ENCODE assay signal across 1 cellular context in the genomic region with DNA sequence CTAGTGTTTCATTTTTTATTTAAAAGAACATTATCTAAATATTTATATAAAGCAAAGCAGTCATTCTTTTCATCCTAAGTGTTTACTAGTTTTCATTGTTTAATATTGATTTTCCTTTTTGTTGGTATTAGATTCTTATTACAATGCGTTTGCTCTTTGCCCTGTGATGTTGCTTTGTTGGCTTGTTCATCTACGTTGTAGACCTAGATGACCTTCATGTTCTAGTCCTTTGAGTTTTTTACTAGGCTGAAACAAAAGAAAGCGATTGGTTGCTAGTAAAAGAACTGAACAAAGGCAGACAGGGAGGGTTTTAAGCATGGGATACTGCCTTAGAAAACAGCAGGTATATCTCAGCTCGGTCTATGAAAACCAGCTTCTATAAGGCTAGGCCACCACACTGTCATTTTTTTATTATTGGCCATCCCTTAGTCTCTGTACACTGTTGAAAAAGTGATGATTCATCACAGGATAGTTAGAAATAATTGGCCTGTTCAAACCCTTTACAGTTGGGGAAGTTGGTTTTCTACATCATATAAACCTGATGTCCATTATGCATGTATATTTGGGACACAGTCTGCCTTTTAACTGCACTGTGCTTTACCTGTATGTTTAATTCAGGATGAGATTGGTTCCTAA.
TF ChIP-seq lines count a peak whose summit lies in the region.

No MANE protein-coding gene starts in this region.

TF ChIP-seq in IMR-90, 13 proteins besides CTCF, POLR2A, EP300 and RAD21 (continued from another document):
- TF ChIP-seq, protein P1, sequence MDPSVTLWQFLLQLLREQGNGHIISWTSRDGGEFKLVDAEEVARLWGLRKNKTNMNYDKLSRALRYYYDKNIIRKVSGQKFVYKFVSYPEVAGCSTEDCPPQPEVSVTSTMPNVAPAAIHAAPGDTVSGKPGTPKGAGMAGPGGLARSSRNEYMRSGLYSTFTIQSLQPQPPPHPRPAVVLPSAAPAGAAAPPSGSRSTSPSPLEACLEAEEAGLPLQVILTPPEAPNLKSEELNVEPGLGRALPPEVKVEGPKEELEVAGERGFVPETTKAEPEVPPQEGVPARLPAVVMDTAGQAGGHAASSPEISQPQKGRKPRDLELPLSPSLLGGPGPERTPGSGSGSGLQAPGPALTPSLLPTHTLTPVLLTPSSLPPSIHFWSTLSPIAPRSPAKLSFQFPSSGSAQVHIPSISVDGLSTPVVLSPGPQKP (IDR thresholded peaks at IDR 0.05; ENCODE audit: borderline replicate concordance, low read depth, low read length), result no peak
- TF ChIP-seq, protein P2, sequence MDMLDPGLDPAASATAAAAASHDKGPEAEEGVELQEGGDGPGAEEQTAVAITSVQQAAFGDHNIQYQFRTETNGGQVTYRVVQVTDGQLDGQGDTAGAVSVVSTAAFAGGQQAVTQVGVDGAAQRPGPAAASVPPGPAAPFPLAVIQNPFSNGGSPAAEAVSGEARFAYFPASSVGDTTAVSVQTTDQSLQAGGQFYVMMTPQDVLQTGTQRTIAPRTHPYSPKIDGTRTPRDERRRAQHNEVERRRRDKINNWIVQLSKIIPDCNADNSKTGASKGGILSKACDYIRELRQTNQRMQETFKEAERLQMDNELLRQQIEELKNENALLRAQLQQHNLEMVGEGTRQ (IDR thresholded peaks at IDR 0.05; ENCODE audit: low read depth, low read length), result no peak
